Comparison of ENCODE assay signal across 8 cellular contexts in the genomic region with DNA sequence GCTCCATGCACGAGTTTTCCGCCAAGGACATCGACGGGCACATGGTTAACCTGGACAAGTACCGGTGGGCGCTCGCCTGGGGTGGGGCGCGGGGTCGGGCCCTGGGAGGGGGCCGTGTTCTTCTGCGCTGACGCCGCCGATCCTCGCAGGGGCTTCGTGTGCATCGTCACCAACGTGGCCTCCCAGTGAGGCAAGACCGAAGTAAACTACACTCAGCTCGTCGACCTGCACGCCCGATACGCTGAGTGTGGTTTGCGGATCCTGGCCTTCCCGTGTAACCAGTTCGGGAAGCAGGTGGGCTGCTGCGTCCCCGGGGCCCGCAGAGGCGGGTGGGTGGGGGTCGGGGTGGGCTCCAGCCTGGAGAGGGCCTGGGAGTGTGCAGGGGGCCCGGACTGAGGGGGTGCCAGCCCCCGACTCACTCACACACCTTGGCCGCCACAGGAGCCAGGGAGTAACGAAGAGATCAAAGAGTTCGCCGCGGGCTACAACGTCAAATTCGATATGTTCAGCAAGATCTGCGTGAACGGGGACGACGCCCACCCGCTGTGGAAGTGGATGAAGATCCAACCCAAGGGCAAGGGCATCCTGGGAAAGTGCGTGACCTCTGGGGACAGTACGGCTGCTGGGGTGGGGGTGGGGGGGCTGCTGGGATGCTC. TPM values are rescaled to one million over a fixed set of nuclear protein-coding genes. Genes with fewer than 3 reads are reported as not detected.
DNase-seq lines count a peak whose midpoint lies in the region; ATAC-seq and TF ChIP-seq lines count a peak whose summit lies in the region.

No MANE protein-coding gene starts in this region.

- no peaks in the 10 kb centered on the region for H3K9me3 ChIP-seq in right atrium auricular region
- H3K9me3 ChIP-seq in mesenchymal stem cell (ENCODE audit: control insufficient read depth, low read length): no peaks in the 10 kb centered on the region
- H3K9me3 ChIP-seq in vagina: no peaks in the 10 kb centered on the region

- no peak for TF ChIP-seq POLR2A in vagina (IDR thresholded peaks at IDR 0.05)

- peak overlapping the region; percentile 88 for H3K9ac ChIP-seq in mesenchymal stem cell (ENCODE audit: low read length)

- H4K8ac ChIP-seq in mesenchymal stem cell (ENCODE audit: low read length): peak overlapping the region; percentile 74

- peak overlapping the region; percentile 57 to 75 for H3K4me3 ChIP-seq in right atrium auricular region
- H3K4me3 ChIP-seq in brain microvascular endothelial cell (ENCODE audit: low read depth, low read length): peak overlapping the region; percentile 69
- H3K4me3 ChIP-seq in mesenchymal stem cell (ENCODE audit: insufficient read depth in 1 of 2, low read depth in 1 of 2, low read length in 2 of 2): peak overlapping the region; percentile 82 to 83
- H3K4me3 ChIP-seq in vagina: peak overlapping the region; percentile 86 to 92

- H3K36me3 ChIP-seq in right atrium auricular region (peaks cover 38% of the 10 kb centered on the region), brain microvascular endothelial cell (replicated peaks) (peaks cover 34% of the 10 kb centered on the region), mesenchymal stem cell (ENCODE audit: control insufficient read depth in 1 of 2, insufficient read depth in 2 of 2, low read depth in 1 of 2, low read length in 2 of 2) (peaks cover 28 to 55% of the 10 kb centered on the region in 2 experiments), vagina (peaks cover 0 to 34% of the 10 kb centered on the region in 2 donors)

- peak overlapping the region in 1 of 2 experiments; percentile 71 for H3K4ac ChIP-seq in mesenchymal stem cell (ENCODE audit: low read depth in 1 of 2, low read length in 2 of 2)

- H3K27ac ChIP-seq in right atrium auricular region (peak overlapping the region; percentile 98 to 99), brain microvascular endothelial cell (peak overlapping the region; percentile 93), mesenchymal stem cell (ENCODE audit: low read length, poor library complexity, severe bottlenecking) (peak overlapping the region; percentile 48), vagina (peak overlapping the region; percentile 99)

- H3K4me1 ChIP-seq in right atrium auricular region (peaks cover 0 to 55% of the 10 kb centered on the region in 2 donors), mesenchymal stem cell (ENCODE audit: control insufficient read depth, insufficient read depth, low read depth, low read length) (peaks cover 42% of the 10 kb centered on the region), vagina (peaks cover 58% of the 10 kb centered on the region)

- no peak overlapping the region for H2AFZ ChIP-seq in mesenchymal stem cell (ENCODE audit: low read depth, low read length)

- peak overlapping the region; percentile 66 for H4K91ac ChIP-seq in mesenchymal stem cell (ENCODE audit: low read length)

- H2BK120ac ChIP-seq in mesenchymal stem cell (ENCODE audit: low read depth, low read length): peak overlapping the region; percentile 21

- H2BK15ac ChIP-seq in mesenchymal stem cell (ENCODE audit: low read depth, poor library complexity, severe bottlenecking): no peak overlapping the region

- peaks cover 6% of the 10 kb centered on the region for H3K79me1 ChIP-seq in mesenchymal stem cell (replicated peaks; ENCODE audit: low read length, poor library complexity, severe bottlenecking)

- TF ChIP-seq CTCF in right atrium auricular region (IDR thresholded peaks at IDR 0.05) (no peak), brain microvascular endothelial cell (IDR thresholded peaks at IDR 0.05; ENCODE audit: low read depth, low read length, missing control alignments) (no peak), vagina (IDR thresholded peaks at IDR 0.05) (no peak)

- H2BK5ac ChIP-seq in mesenchymal stem cell (ENCODE audit: low read depth, low read length, poor library complexity, severe bottlenecking): no peak overlapping the region

- H3K18ac ChIP-seq in mesenchymal stem cell (ENCODE audit: low read depth in 1 of 2, low read length in 2 of 2): peak overlapping the region; percentile 89 to 91

- no peak for ATAC-seq in left ventricle myocardium superior
- no peak for ATAC-seq in GM21515 (IDR thresholded peaks at IDR 0.05; ENCODE audit: unreplicated experiment)

- intact Hi-C loops in left ventricle myocardium superior (cut with micrococcal nuclease) (no loop called here), vagina (cut with DNase I) (no loop called here)

- peak overlapping the region; percentile 67 for H3K4me2 ChIP-seq in mesenchymal stem cell (ENCODE audit: low read length, poor library complexity, severe bottlenecking)

- DNase-seq in right atrium auricular region (ENCODE audit: low spot score) (no peak), left ventricle myocardium superior (no peak), brain microvascular endothelial cell (no peak), mesenchymal stem cell (peak; percentile 22), vagina (ENCODE audit: extremely low spot score in 2 of 2) (no peak), CD1c-positive myeloid dendritic cell (ENCODE audit: extremely low spot score) (no peak), DMS153 (lab: John Stamatoyannopoulos, UW) (no peak)

- WGBS in mesenchymal stem cell: 54% methylated on average over 49 of the region's 49 CpGs

- peak overlapping the region in 1 of 2 experiments; percentile 63 for H3K14ac ChIP-seq in mesenchymal stem cell (ENCODE audit: low read length in 2 of 2)

- no peak overlapping the region for H2AK5ac ChIP-seq in mesenchymal stem cell (ENCODE audit: low read length, severe bottlenecking)

- H2BK12ac ChIP-seq in mesenchymal stem cell (ENCODE audit: low read length in 2 of 2): peak overlapping the region; percentile 11 to 22

- peak overlapping the region; percentile 54 to 64 for H3K23ac ChIP-seq in mesenchymal stem cell (ENCODE audit: low read length in 2 of 2)

- in situ Hi-C loops in brain microvascular endothelial cell (cut with HindIII; ENCODE audit: low pct_ligation_motif_present, low sequenced_read_pairs): loop anchor here (25.0 kb wide), 1 partner anchor 132 kb away; the partner anchor contains the start of genes ATP5F1D, CBARP and MIDN

- H3K27me3 ChIP-seq in right atrium auricular region (no peaks in the 10 kb centered on the region), brain microvascular endothelial cell (replicated peaks) (no peaks in the 10 kb centered on the region), mesenchymal stem cell (ENCODE audit: control insufficient read depth in 1 of 2, insufficient read depth in 1 of 2, low read length in 2 of 2) (no peaks in the 10 kb centered on the region), vagina (no peaks in the 10 kb centered on the region)

RNA-seq across cellular contexts. Expression of gene GPX4, which starts 1.6 kb away (rescaled TPM):
- total RNA-seq in right atrium auricular region (100 to 1,000 TPM; 404 to 529 TPM), left ventricle myocardium superior (337 TPM), vagina (524 TPM)
- 676 TPM for polyA plus RNA-seq in mesenchymal stem cell (2013, experiment 1 of 2)
- polyA plus RNA-seq in mesenchymal stem cell (2013, experiment 2 of 2): 686 TPM

RNA-seq across cellular contexts. Expression of gene POLR2E, which starts 10.2 kb away (rescaled TPM):
- total RNA-seq in right atrium auricular region (100 to 1,000 TPM; 149 to 252 TPM), left ventricle myocardium superior (148 TPM), vagina (83.7 TPM)
- 152 TPM for polyA plus RNA-seq in mesenchymal stem cell (2013, experiment 1 of 2)
- 153 TPM for polyA plus RNA-seq in mesenchymal stem cell (2013, experiment 2 of 2)

RNA-seq across cellular contexts. Expression of gene ARHGAP45, which starts 38.4 kb away (rescaled TPM):
- total RNA-seq in right atrium auricular region (10 to 100 TPM in 1 of 2 donors, 1 to 10 TPM in 1; 5.2 to 12.8 TPM), left ventricle myocardium superior (6.0 TPM), vagina (36.8 TPM)
- 0.17 TPM for polyA plus RNA-seq in mesenchymal stem cell (2013, experiment 1 of 2)
- polyA plus RNA-seq in mesenchymal stem cell (2013, experiment 2 of 2): 0.15 TPM

Comparison
In these comparisons a context has a peak if more than half of its experiments do, and no peak if none do; other contexts are left out.
1. H3K27ac ChIP-seq: peak in every context shown above with its lines; median percentile 99 in vagina; 98 in right atrium auricular region; 93 in brain microvascular endothelial cell; 48 in mesenchymal stem cell.